Comparison of ENCODE assay signal across 10 cellular contexts in genomic region chrX:109393859-109394258, GRCh38.
DNase-seq lines count a peak whose midpoint lies in the region; ATAC-seq and TF ChIP-seq lines count a peak whose summit lies in the region.
"Had no signal": no experiment of that assay in that cellular context is flagged by ENCODE, and none has a peak within 500 bp of the region (broad histone marks: within the 10 kb centered on the region; RNA-seq: fewer than 3 reads in every experiment).

No MANE protein-coding gene starts in this region.

- H3K27me3 Mint-ChIP-seq in activated naive CD4-positive, alpha-beta T cell treated with anti-CD3 and anti-CD28 coated beads for 36 hours (ENCODE audit: low read depth) = peaks cover 2% of the 10 kb centered on the region

- CTCF ChIA-PET in activated naive CD4-positive, alpha-beta T cell treated with anti-CD3 and anti-CD28 coated beads for 36 hours (lab: Charles Lee) = no interaction called here

- no peaks in the 10 kb centered on the region for H3K9me3 ChIP-seq in RWPE2 (ENCODE audit: severe bottlenecking)

- H3K27ac ChIP-seq in RWPE2 (ENCODE audit: poor library complexity, severe bottlenecking) (no peak overlapping the region), dorsolateral prefrontal cortex (no peak overlapping the region)

- H3K4me1 ChIP-seq in RWPE2 (ENCODE audit: insufficient read depth, poor library complexity, severe bottlenecking) = peaks cover 10% of the 10 kb centered on the region

- H3K27me3 ChIP-seq in RWPE2 (ENCODE audit: insufficient read depth, poor library complexity, severe bottlenecking) = no peaks in the 10 kb centered on the region
- peaks cover 0 to 93% (median 33%) of the 10 kb centered on the region in 45 donors for H3K27me3 ChIP-seq in dorsolateral prefrontal cortex

- no peaks in the 10 kb centered on the region for H3K9me3 Mint-ChIP-seq in activated naive CD4-positive, alpha-beta T cell treated with anti-CD3 and anti-CD28 coated beads for 36 hours
- H3K9me3 Mint-ChIP-seq: stimulated activated naive CD8-positive, alpha-beta T cell treated with anti-CD3 and anti-CD28 coated beads, Interleukin-15, Interleukin-2, amounts not matched to agents 100 ng/mL and 50 ng/mL, for 24 hours had no signal

- H3K4me1 Mint-ChIP-seq in activated naive CD4-positive, alpha-beta T cell treated with anti-CD3 and anti-CD28 coated beads for 36 hours (ENCODE audit: low read depth) = no peaks in the 10 kb centered on the region

- intact Hi-C loops in activated naive CD4-positive, alpha-beta T cell treated with anti-CD3 and anti-CD28 coated beads for 36 hours (cut with micrococcal nuclease) = no loop called here
- intact Hi-C loops in sciatic nerve (cut with DNase I) (no loop called here), dorsolateral prefrontal cortex (cut with DNase I) (no loop called here)

- DNase-seq in activated naive CD4-positive, alpha-beta T cell treated with anti-CD3 and anti-CD28 coated beads for 36 hours = peak; percentile 6
- DNase-seq in activated naive CD4-positive, alpha-beta T cell treated with anti-CD3 and anti-CD28 coated beads, Interleukin-2, amount 50 U/mL, for 16 hours = no peak
- no peak for DNase-seq in RWPE2 (ENCODE audit: low spot score)
- no peak for DNase-seq in sciatic nerve (ENCODE audit: low spot score)
- no peak for DNase-seq in superior temporal gyrus (ENCODE audit: extremely low spot score)
- no peak for DNase-seq in glomerular visceral epithelial cell (ENCODE audit: extremely low spot score)
- DNase-seq in dorsolateral prefrontal cortex = no peak
- DNase-seq: activated T-cell treated with anti-CD3 and anti-CD28 coated beads, Interleukin-2, amount 50 U/mL, for 1 hour had no signal

- TF ChIP-seq CTCF in RWPE2 (IDR thresholded peaks at IDR 0.05; ENCODE audit: poor library complexity, severe bottlenecking) = no peak
- no peak for TF ChIP-seq CTCF in dorsolateral prefrontal cortex (IDR thresholded peaks at IDR 0.05 in 54 of 56, conservative IDR thresholded peaks at IDR 0.05 in 2 of 56; ENCODE audit: low read depth in 1 of 56, partially characterized antibody in 56 of 56)

- no peak overlapping the region for H3K4me3 Mint-ChIP-seq in activated naive CD4-positive, alpha-beta T cell treated with anti-CD3 and anti-CD28 coated beads for 36 hours
- H3K4me3 Mint-ChIP-seq: stimulated activated naive CD8-positive, alpha-beta T cell treated with anti-CD3 and anti-CD28 coated beads, Interleukin-15, Interleukin-2, amounts not matched to agents 100 ng/mL and 50 ng/mL, for 24 hours had no signal

- no peak overlapping the region for H3K27ac Mint-ChIP-seq in activated naive CD4-positive, alpha-beta T cell treated with anti-CD3 and anti-CD28 coated beads for 36 hours
- H3K27ac Mint-ChIP-seq: stimulated activated naive CD8-positive, alpha-beta T cell treated with anti-CD3 and anti-CD28 coated beads, Interleukin-15, Interleukin-2, amounts not matched to agents 100 ng/mL and 50 ng/mL, for 24 hours had no signal

- H3K4me3 ChIP-seq in RWPE2 (ENCODE audit: severe bottlenecking) (no peak overlapping the region), dorsolateral prefrontal cortex (no peak overlapping the region)

- H3K36me3 Mint-ChIP-seq in activated naive CD4-positive, alpha-beta T cell treated with anti-CD3 and anti-CD28 coated beads for 36 hours (ENCODE audit: low read depth) = no peaks in the 10 kb centered on the region

- ATAC-seq in HG02885 (IDR thresholded peaks at IDR 0.05; ENCODE audit: poor library complexity, unreplicated experiment) (peak; percentile 67), RWPE2 (ENCODE audit: low read depth) (0 out of 3 replicates have a peak, but pooled peaks have one; percentile 21), sciatic nerve (no peak)

- no peaks in the 10 kb centered on the region for H3K36me3 ChIP-seq in RWPE2 (ENCODE audit: low read depth)
